ENCODE assay signal across 19 cellular contexts in genomic region chr6:98942263-98942803, GRCh38. TPM values are rescaled to one million over a fixed set of nuclear protein-coding genes. Genes with fewer than 3 reads are reported as not detected.
A peak's percentile ranks its signal among the peaks of the same experiment; 100 is the strongest.
DNase-seq lines count a peak whose midpoint lies in the region; ATAC-seq and TF ChIP-seq lines count a peak whose summit lies in the region.
"Had no signal": no experiment of that assay in that cellular context is flagged by ENCODE, and none has a peak within 500 bp of the region (broad histone marks: within the 10 kb centered on the region; RNA-seq: fewer than 3 reads in every experiment).

No MANE protein-coding gene starts in this region.

- POLR2A ChIA-PET in WTC11 (lab: Charles Lee), result no interaction called here

- TF ChIP-seq CTCF in HFFc6 (IDR thresholded peaks at IDR 0.05), result peak; percentile 27; the same call in 1 of the 2 replicates
- TF ChIP-seq CTCF in WTC11 (IDR thresholded peaks at IDR 0.05), result no peak
- peak; percentile 15 for TF ChIP-seq CTCF in neural crest cell (conservative IDR thresholded peaks at IDR 0.05)

- DNase-seq in DMS53 (lab: John Stamatoyannopoulos, UW) (peak; percentile 7), DMS53 treated with DMSO at 0.1 percent for 48 hours (lab: John Stamatoyannopoulos, UW; ENCODE audit: unreplicated experiment) (no peak), HFFc6 (no peak), WTC11 (ENCODE audit: low spot score) (no peak), neural crest cell (ENCODE audit: low read depth, low spot score) (no peak), NCI-H1092 treated with DMSO at 0.1 percent for 48 hours (lab: John Stamatoyannopoulos, UW) (no peak), NCI-H748 treated with DMSO at 0.1 percent for 48 hours (lab: John Stamatoyannopoulos, UW) (no peak)
- DNase-seq: 8988T; activated CD8-positive, alpha-beta memory T cell treated with anti-CD3 and anti-CD28 coated beads, Interleukin-2, amount 50 U/mL, for 48 hours; activated gamma-delta T cell; DMS 273 treated with DMSO at 0.1 percent for 48 hours; GOT3; left colon; NCI-H2081; NCI-H524; stimulated activated CD4-positive, alpha-beta T cell treated with anti-CD3 and anti-CD28 coated beads, Interleukin-12 subunit alpha, Interleukin-12 subunit beta, amount 100 ng/mL, for 4 hours; T-helper 9 cell had no signal

- H3K27ac Mint-ChIP-seq in HFFc6 (no peak overlapping the region), WTC11 (no peak overlapping the region), neural crest cell (ENCODE audit: unreplicated experiment) (no peak overlapping the region)
- H3K27ac Mint-ChIP-seq: mesothelial cell of epicardium had no signal

- ATAC-seq in WTC11, result peak; percentile 86
- no peak for ATAC-seq in HG02885 (IDR thresholded peaks at IDR 0.05; ENCODE audit: poor library complexity, unreplicated experiment)
- ATAC-seq: left colon had no signal

- H3K4me1 Mint-ChIP-seq in HFFc6 (ENCODE audit: low read depth) (peaks cover 27% of the 10 kb centered on the region), WTC11 (peaks cover 16% of the 10 kb centered on the region), neural crest cell (peaks cover 19% of the 10 kb centered on the region)

- H3K27me3 Mint-ChIP-seq in HFFc6 (ENCODE audit: insufficient read depth) (peaks cover 5% of the 10 kb centered on the region), WTC11 (ENCODE audit: low read depth) (no peaks in the 10 kb centered on the region), neural crest cell (ENCODE audit: low read depth) (no peaks in the 10 kb centered on the region)

- peaks cover 32% of the 10 kb centered on the region for H3K36me3 Mint-ChIP-seq in HFFc6 (ENCODE audit: low read depth)
- H3K36me3 Mint-ChIP-seq in WTC11, result peaks cover 36% of the 10 kb centered on the region
- H3K36me3 Mint-ChIP-seq in neural crest cell (ENCODE audit: low read depth), result peaks cover 38% of the 10 kb centered on the region

- CTCF ChIA-PET in WTC11 (lab: Charles Lee), result no interaction called here

- H3K4me3 Mint-ChIP-seq in HFFc6 (no peak overlapping the region), WTC11 (no peak overlapping the region), neural crest cell (peak overlapping the region; percentile 3)
- H3K4me3 Mint-ChIP-seq: mesothelial cell of epicardium had no signal

- H3K9me3 Mint-ChIP-seq in HFFc6 (peaks cover 3% of the 10 kb centered on the region; the same call in 1 of the 2 replicates), WTC11 (peaks cover 44% of the 10 kb centered on the region), neural crest cell (peaks cover 33% of the 10 kb centered on the region)

TF ChIP-seq in WTC11, 78 proteins besides CTCF, POLR2A, EP300 and RAD21:
- TF ChIP-seq NR2C2 (CRISPR knock-in tag; IDR thresholded peaks at IDR 0.05) (no peak), TEAD4 (CRISPR knock-in tag; IDR thresholded peaks at IDR 0.05) (no peak), SP1 (CRISPR knock-in tag; conservative IDR thresholded peaks at IDR 0.05) (no peak), ELF4 (CRISPR knock-in tag; IDR thresholded peaks at IDR 0.05; ENCODE audit: low read depth) (no peak), ZBTB21 (CRISPR knock-in tag; IDR thresholded peaks at IDR 0.05; ENCODE audit: borderline replicate concordance) (no peak), PREB (CRISPR knock-in tag; IDR thresholded peaks at IDR 0.05; ENCODE audit: borderline replicate concordance) (no peak), ZMAT4 (CRISPR knock-in tag; IDR thresholded peaks at IDR 0.05) (no peak), AFF4 (CRISPR knock-in tag; IDR thresholded peaks at IDR 0.05; ENCODE audit: borderline replicate concordance) (no peak), FOXJ3 (CRISPR knock-in tag; IDR thresholded peaks at IDR 0.05; ENCODE audit: borderline replicate concordance) (no peak), TCF7 (CRISPR knock-in tag; IDR thresholded peaks at IDR 0.05; ENCODE audit: low read depth) (no peak), HMGXB4 (CRISPR knock-in tag; IDR thresholded peaks at IDR 0.05) (no peak), ZNF425 (CRISPR knock-in tag; conservative IDR thresholded peaks at IDR 0.05) (no peak), CREM (CRISPR knock-in tag; IDR thresholded peaks at IDR 0.05) (no peak)

RNA-seq across cellular contexts. Expression of gene FBXL4, which starts 5.4 kb away (rescaled TPM):
- total RNA-seq in HFFc6 (2021; fragmentation: NEBNext Ultra II Directional; extraction: Animal tissue kit (Norgen Biotek cat#: 25700)), result 10 to 100 TPM; 10.6 to 13.0 (median 12.3) TPM
- total RNA-seq in WTC11 (2021) (10.3 to 12.6 TPM (median 11.4 TPM) in 3 replicates), neural crest cell (9.5 and 10.2 TPM in 2 replicates)
